Comparison of ENCODE assay signal across 16 cellular contexts in the genomic region with DNA sequence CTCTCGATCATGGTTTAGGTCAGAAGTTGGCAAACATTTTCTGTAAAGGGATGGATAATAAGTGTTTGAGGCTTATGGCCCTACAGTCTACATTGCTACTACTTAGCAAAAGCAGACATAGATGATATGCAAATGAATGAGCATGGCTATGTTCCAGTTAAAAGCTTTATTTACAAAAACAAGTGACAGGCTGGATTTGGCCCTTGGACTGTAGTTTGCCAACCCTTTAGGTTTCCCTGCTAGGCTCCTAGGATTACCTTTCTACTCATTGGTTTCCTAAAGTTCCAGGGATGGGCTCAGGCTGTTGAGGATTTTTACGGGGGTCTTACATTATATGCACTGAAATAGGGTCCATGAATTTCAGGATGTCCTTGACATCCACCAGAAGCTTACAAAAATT.
"Had no signal": no experiment of that assay in that cellular context is flagged by ENCODE, and none has a peak within 500 bp of the region (broad histone marks: within the 10 kb centered on the region; RNA-seq: fewer than 3 reads in every experiment).

No MANE protein-coding gene starts in this region.

- H3K9me3 Mint-ChIP-seq: activated naive CD8-positive, alpha-beta T cell treated with anti-CD3 and anti-CD28 coated beads, Interleukin-2, amount 10 ng/mL, durations not matched to agents 7 days and 5 days; brain; nephron progenitor cell; stimulated activated naive B cell treated with anti-CD40 and anti-IgM and Interleukin-4, amounts not matched to agents 10 μg/mL and 1 μg/mL and 100 μg/mL, for 72 hours had no signal

- H3K27me3 ChIP-seq: dorsolateral prefrontal cortex, spleen, thyroid gland had no signal

- H3K4me1 Mint-ChIP-seq: activated naive CD8-positive, alpha-beta T cell treated with anti-CD3 and anti-CD28 coated beads, Interleukin-2, amount 10 ng/mL, durations not matched to agents 7 days and 5 days; brain; nephron progenitor cell had no signal

- H3K27ac ChIP-seq: lower lobe of right lung, spleen had no signal

- H3K9me3 ChIP-seq: lower lobe of right lung, spleen, thyroid gland had no signal

- H3K27ac Mint-ChIP-seq: activated naive CD8-positive, alpha-beta T cell treated with anti-CD3 and anti-CD28 coated beads, Interleukin-2, amount 10 ng/mL, durations not matched to agents 7 days and 5 days had no signal

- DNase-seq: activated CD4-positive, alpha-beta T cell treated with anti-CD3 and anti-CD28 coated beads for 1 hour; activated CD4-positive, alpha-beta T cell treated with anti-CD3 and anti-CD28 coated beads, Interleukin-2, amount 50 U/mL, for 4 hours; activated naive CD8-positive, alpha-beta T cell treated with anti-CD3 and anti-CD28 coated beads, Interleukin-2, amount 10 ng/mL, durations not matched to agents 7 days and 5 days; caudate nucleus; dorsolateral prefrontal cortex; lower lobe of right lung; midbrain; nephron progenitor cell; nucleus accumbens; spleen; stimulated activated CD4-positive, alpha-beta T cell treated with anti-CD3 and anti-CD28 coated beads, Interleukin-4, amount 100 ng/mL, for 4 hours; stimulated activated naive B cell treated with anti-CD40 and anti-IgM and Interleukin-4, amounts not matched to agents 10 μg/mL and 1 μg/mL and 100 μg/mL, for 72 hours; T-helper 1 cell; T1000; thyroid gland had no signal

- H3K4me3 ChIP-seq: dorsolateral prefrontal cortex, lower lobe of right lung, spleen, thyroid gland had no signal

- H3K27me3 Mint-ChIP-seq: activated naive CD8-positive, alpha-beta T cell treated with anti-CD3 and anti-CD28 coated beads, Interleukin-2, amount 10 ng/mL, durations not matched to agents 7 days and 5 days; brain; stimulated activated naive B cell treated with anti-CD40 and anti-IgM and Interleukin-4, amounts not matched to agents 10 μg/mL and 1 μg/mL and 100 μg/mL, for 72 hours had no signal

- ATAC-seq: lower lobe of right lung; stimulated activated naive B cell treated with anti-CD40 and anti-IgM and Interleukin-4, amounts not matched to agents 10 μg/mL and 1 μg/mL and 100 μg/mL, for 72 hours had no signal

- H3K4me3 Mint-ChIP-seq: activated naive CD8-positive, alpha-beta T cell treated with anti-CD3 and anti-CD28 coated beads, Interleukin-2, amount 10 ng/mL, durations not matched to agents 7 days and 5 days; brain; nephron progenitor cell; stimulated activated naive B cell treated with anti-CD40 and anti-IgM and Interleukin-4, amounts not matched to agents 10 μg/mL and 1 μg/mL and 100 μg/mL, for 72 hours had no signal
